In the genomic region with DNA sequence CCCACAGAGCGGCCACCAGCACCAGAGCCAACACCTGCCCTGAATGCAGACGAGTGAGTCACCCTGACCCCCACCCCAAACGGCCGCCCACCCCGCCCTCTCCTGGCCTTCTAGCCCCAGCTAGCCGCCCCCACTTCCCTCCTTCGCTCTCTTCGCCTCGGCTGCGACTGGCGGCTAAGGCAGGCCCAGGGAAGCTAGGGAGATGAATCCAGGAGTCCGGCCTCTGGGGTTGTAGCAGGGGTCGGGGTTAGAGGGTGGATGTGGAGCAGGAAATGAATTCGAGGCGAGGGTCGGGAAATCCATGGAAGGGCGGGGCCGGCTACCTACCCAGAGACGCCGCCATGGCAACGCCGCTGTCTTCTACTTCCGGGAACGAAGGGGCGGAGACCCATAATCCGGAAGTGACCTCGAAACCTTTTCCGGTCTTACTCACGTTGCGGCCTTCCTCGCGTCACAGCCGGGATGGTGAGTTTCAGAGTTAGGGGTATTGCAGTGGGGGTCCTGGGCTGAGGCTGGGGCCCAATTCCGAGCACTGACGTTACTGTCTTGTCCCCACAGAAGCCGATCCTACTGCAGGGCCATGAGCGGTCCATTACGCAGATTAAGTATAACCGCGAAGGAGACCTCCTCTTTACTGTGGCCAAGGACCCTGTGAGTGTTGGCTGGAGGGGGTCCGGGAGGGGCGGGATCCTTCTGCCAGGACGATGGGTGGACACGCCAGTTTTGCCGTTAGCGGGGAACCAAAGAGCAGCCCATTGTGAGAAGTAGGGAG, we compare ENCODE assay signal across 8 cellular contexts. TPM values are rescaled to one million over a fixed set of nuclear protein-coding genes. Genes with fewer than 3 reads are reported as not detected.
DNase-seq lines count a peak whose midpoint lies in the region; ATAC-seq, FAIRE-seq and TF ChIP-seq lines count a peak whose summit lies in the region.

Gene EIF3I (plus strand): TSS at position 428 of the 772 bp plus-strand sequence. CDS start 35 bp downstream, at position 463.
Gene TMEM234 (minus strand): TSS at position 374 of the 772 bp plus-strand sequence. CDS start 31 bp downstream, at position 343.

- H3K9me3 Mint-ChIP-seq in mesothelial cell of epicardium: no peaks in the 10 kb centered on the region

- FAIRE-seq in endothelial cell of umbilical vein (lab: Jason Lieb, UNC): peak; percentile 97

- H3K79me2 ChIP-seq in OCI-LY7 (ENCODE audit: insufficient read depth, low read depth, low read length): peaks cover 23% of the 10 kb centered on the region
- peaks cover 24% of the 10 kb centered on the region for H3K79me2 ChIP-seq in endothelial cell of umbilical vein (ENCODE audit: control insufficient read depth, insufficient read depth, low read length)

- no peaks in the 10 kb centered on the region for H3K9me2 ChIP-seq in OCI-LY7 (ENCODE audit: insufficient read depth, low read length)

- no TSS peak for BruUV-seq in OCI-LY7 (replicated peaks; lab: Mats Ljungman, UMichigan)
- BruUV-seq in endothelial cell of umbilical vein (replicated peaks; lab: Mats Ljungman, UMichigan): no TSS peak

- no peak for TF ChIP-seq CTCF in OCI-LY7 (conservative IDR thresholded peaks at IDR 0.05; ENCODE audit: low read length)
- no peak for TF ChIP-seq CTCF in endothelial cell of umbilical vein (IDR thresholded peaks at IDR 0.05; ENCODE audit: extremely low read depth in 1 of 2, insufficient read depth in 1 of 2, low read depth in 1 of 2, low read length in 2 of 2)
- TF ChIP-seq CTCF in mesothelial cell of epicardium (IDR thresholded peaks at IDR 0.05; ENCODE audit: unreplicated experiment): no peak

- peak within 1 kb of the TSS; percentile 99 for H3K4me2 ChIP-seq in OCI-LY7 (ENCODE audit: low read length)
- peak within 1 kb of the TSS; percentile 86 for H3K4me2 ChIP-seq in endothelial cell of umbilical vein (ENCODE audit: insufficient read depth, low read length)

- peak within 1 kb of the TSS; percentile 41 for H3K27ac ChIP-seq in OCI-LY7 (ENCODE audit: low read depth, low read length, poor library complexity, severe bottlenecking)
- peak within 1 kb of the TSS; percentile 98 for H3K27ac ChIP-seq in endothelial cell of umbilical vein (ENCODE audit: insufficient read depth, low read depth, low read length)

- H3K36me3 ChIP-seq in OCI-LY7 (ENCODE audit: insufficient read depth, low read length) (peaks cover 36% of the 10 kb centered on the region), endothelial cell of umbilical vein (ENCODE audit: control insufficient read depth in 2 of 2, extremely low read depth in 1 of 2, insufficient read depth in 2 of 2, low read length in 2 of 2) (peaks cover 7 to 8% of the 10 kb centered on the region in 2 experiments)

- POLR2A ChIA-PET in OCI-LY7 (lab: Charles Lee): interaction anchor here (0.6 kb wide), 2 partner anchors 45 to 74 kb away, joined by 3 to 5 read pairs; no protein-coding TSS in a partner anchor
- POLR2A ChIA-PET in endothelial cell of umbilical vein (lab: Charles Lee): interaction anchor here (0.5 to 2.4 kb wide), 3 partner anchors 114 to 316 kb away, joined by 3 to 8 read pairs (median 5); partner anchors contain the start of genes KPNA6 and MARCKSL1

- H3K4me1 ChIP-seq in OCI-LY7 (ENCODE audit: insufficient read depth, low read length, poor library complexity, severe bottlenecking) (peaks cover 33% of the 10 kb centered on the region), endothelial cell of umbilical vein (ENCODE audit: control insufficient read depth, extremely low read depth, insufficient read depth, low read length) (peaks cover 26% of the 10 kb centered on the region)

- TF ChIP-seq POLR2A in endothelial cell of umbilical vein (IDR thresholded peaks at IDR 0.05; ENCODE audit: low read depth, low read length): peak; percentile 87

- dilution Hi-C loops in endothelial cell of umbilical vein (cut with MboI; ENCODE audit: extremely low pct_ligation_motif_present, low sequenced_read_pairs): no loop called here

- peaks cover 25% of the 10 kb centered on the region for H3K4me1 Mint-ChIP-seq in mesothelial cell of epicardium

- no peaks in the 10 kb centered on the region for H3K27me3 ChIP-seq in endothelial cell of umbilical vein (ENCODE audit: control insufficient read depth in 2 of 2, insufficient read depth in 2 of 2, low read length in 2 of 2)

- H3K4me3 ChIP-seq in OCI-LY7 (ENCODE audit: low read depth, low read length, poor library complexity, severe bottlenecking) (peak within 1 kb of the TSS; percentile 96), endothelial cell of umbilical vein (replicated peaks in 1 of 3; ENCODE audit: insufficient read depth in 1 of 3, low read depth in 1 of 3, low read length in 3 of 3) (peak within 1 kb of the TSS; percentile 79 to 81 (median 80))

- peak within 1 kb of the TSS; percentile 98 for H3K4me3 Mint-ChIP-seq in mesothelial cell of epicardium

- no peaks in the 10 kb centered on the region for H3K9me1 ChIP-seq in endothelial cell of umbilical vein (replicated peaks; ENCODE audit: control insufficient read depth, extremely low read depth, insufficient read depth, low read length)

- H3K36me3 Mint-ChIP-seq in mesothelial cell of epicardium: peaks cover 15% of the 10 kb centered on the region

- peak; percentile 92 for ATAC-seq in GM21390 (IDR thresholded peaks at IDR 0.05; ENCODE audit: unreplicated experiment)

- CTCF ChIA-PET in OCI-LY7 (lab: Charles Lee; ENCODE audit: unreplicated experiment): interaction anchor here (0.5 to 1.4 kb wide), 2 partner anchors 17 to 33 kb away, joined by 3 read pairs; no protein-coding TSS in a partner anchor
- CTCF ChIA-PET in endothelial cell of umbilical vein (lab: Charles Lee): interaction anchor here (1.1 to 2.4 kb wide), 5 partner anchors 9 to 94 kb away, joined by 3 to 33 read pairs (median 4); no protein-coding TSS in a partner anchor

- H4K20me1 ChIP-seq in OCI-LY7 (ENCODE audit: insufficient read depth, low read length): no peaks in the 10 kb centered on the region
- H4K20me1 ChIP-seq in endothelial cell of umbilical vein (replicated peaks; ENCODE audit: control insufficient read depth, extremely low read depth, insufficient read depth, low read length): no peaks in the 10 kb centered on the region

- no peaks in the 10 kb centered on the region for H3K9me3 ChIP-seq in OCI-LY7 (ENCODE audit: low read length)
- H3K9me3 ChIP-seq in endothelial cell of umbilical vein (replicated peaks; ENCODE audit: control insufficient read depth, insufficient read depth, low read length): no peaks in the 10 kb centered on the region

- H3K27ac Mint-ChIP-seq in mesothelial cell of epicardium: peak within 1 kb of the TSS; percentile 98

- H3K27me3 Mint-ChIP-seq in mesothelial cell of epicardium (ENCODE audit: low read depth): no peaks in the 10 kb centered on the region

- intact Hi-C loops in OCI-LY7 (cut with micrococcal nuclease; ENCODE audit: unreplicated experiment) (loop anchor here (2.0 kb wide), 2 partner anchors 29 to 95 kb away; partner anchors contain the start of gene LCK), endothelial cell of umbilical vein (cut with micrococcal nuclease) (loop anchor here (1.0 to 5.0 kb wide), 6 partner anchors 19 to 193 kb away; partner anchors contain the start of gene MARCKSL1)

- peak within 1 kb of the TSS; percentile 48; the same call in 1 of the 2 replicates for H2AFZ ChIP-seq in OCI-LY7 (ENCODE audit: low read length)
- peak within 1 kb of the TSS; percentile 83 for H2AFZ ChIP-seq in endothelial cell of umbilical vein (ENCODE audit: low read depth, low read length)

- peak within 1 kb of the TSS; percentile 98 for H3K9ac ChIP-seq in endothelial cell of umbilical vein (replicated peaks; ENCODE audit: extremely low read depth, insufficient read depth, low read length)

- DNase-seq in COR-L47 (lab: John Stamatoyannopoulos, UW): peak; percentile 92
- peak; percentile 91 for DNase-seq in HuH-7 (ENCODE audit: low spot score)
- DNase-seq in OCI-LY7 (ENCODE audit: low spot score): peak; percentile 93
- peak; percentile 84 for DNase-seq in activated T-cell treated with anti-CD3 and anti-CD28 coated beads for 1 hour (ENCODE audit: low read depth)
- DNase-seq in endothelial cell of umbilical vein (ENCODE audit: low read depth, low spot score): peak; percentile 90
- DNase-seq in mesothelial cell of epicardium (ENCODE audit: low spot score in 2 of 2, unreplicated experiment in 2 of 2): peak; percentile 76 to 88
- peak; percentile 84 to 87 for DNase-seq in stimulated activated CD8-positive, alpha-beta memory T cell treated with anti-CD3 and anti-CD28 coated beads, Interleukin-15, amount 100 ng/mL, for 48 hours (ENCODE audit: low read depth in 2 of 2)

TF ChIP-seq in endothelial cell of umbilical vein, 7 proteins besides CTCF, POLR2A, EP300 and RAD21 (continues in another document):
- TF ChIP-seq MYC (IDR thresholded peaks at IDR 0.05; ENCODE audit: low read depth, low read length) (no peak), POLR2AphosphoS5 (IDR thresholded peaks at IDR 0.05; ENCODE audit: insufficient read depth, low read depth, low read length) (peak; percentile 82), GATA2 (IDR thresholded peaks at IDR 0.05; ENCODE audit: insufficient read depth, insufficient read length, low read depth, low read length) (no peak)

RNA-seq across cellular contexts. Expression of gene EIF3I, which starts in this region (rescaled TPM):
- 144 and 182 TPM in 2 replicates for total RNA-seq in OCI-LY7 (2014; rRNA removed; shearing (Covaris generic))
- total RNA-seq in OCI-LY7 (2022) (193 and 207 TPM in 2 replicates), endothelial cell of umbilical vein (186 and 203 TPM in 2 replicates), mesothelial cell of epicardium (143 to 147 TPM (median 146 TPM) in 3 replicates)
- 301 and 331 TPM in 2 replicates for polyA plus RNA-seq in endothelial cell of umbilical vein
- polyA plus RNA-seq in endothelial cell of umbilical vein (2011; cell fraction: cytosol; rRNA removed): 369 and 396 TPM in 2 replicates
- 106 and 109 TPM in 2 replicates for polyA plus RNA-seq in endothelial cell of umbilical vein (2011; cell fraction: nucleus; rRNA removed)
- 244 and 245 TPM in 2 replicates for polyA plus RNA-seq in endothelial cell of umbilical vein (2012)
- polyA minus RNA-seq in endothelial cell of umbilical vein: 612 and 675 TPM in 2 replicates
- polyA minus RNA-seq in endothelial cell of umbilical vein (2011; cell fraction: cytosol; rRNA and poly(A)+ RNA removed): 141 TPM
- polyA minus RNA-seq in endothelial cell of umbilical vein (2011; cell fraction: nucleus; rRNA and poly(A)+ RNA removed): 24.3 and 40.3 TPM in 2 replicates

RNA-seq across cellular contexts. Expression of gene TMEM234, which starts in this region (rescaled TPM):
- 14.9 and 17.1 TPM in 2 replicates for total RNA-seq in OCI-LY7 (2014; rRNA removed; shearing (Covaris generic))
- 17.5 and 24.5 TPM in 2 replicates for total RNA-seq in OCI-LY7 (2022)
- total RNA-seq in endothelial cell of umbilical vein: 15.7 and 20.7 TPM in 2 replicates
- 21.3 and 23.2 TPM in 2 replicates for polyA plus RNA-seq in endothelial cell of umbilical vein
- polyA plus RNA-seq in endothelial cell of umbilical vein (2011; cell fraction: cytosol; rRNA removed): 15.7 and 18.1 TPM in 2 replicates
- 68.7 and 93.2 TPM in 2 replicates for polyA plus RNA-seq in endothelial cell of umbilical vein (2011; cell fraction: nucleus; rRNA removed)
- 12.0 and 14.8 TPM in 2 replicates for polyA plus RNA-seq in endothelial cell of umbilical vein (2012)
- polyA minus RNA-seq in endothelial cell of umbilical vein: 30.8 and 31.6 TPM in 2 replicates
- polyA minus RNA-seq in endothelial cell of umbilical vein (2011; cell fraction: cytosol; rRNA and poly(A)+ RNA removed): 5.2 TPM
- polyA minus RNA-seq in endothelial cell of umbilical vein (2011; cell fraction: nucleus; rRNA and poly(A)+ RNA removed): 34.2 and 37.8 TPM in 2 replicates
- total RNA-seq in mesothelial cell of epicardium: 28.9 to 33.3 TPM (median 32.9 TPM) in 3 replicates

Comparison
In these comparisons a context has a peak if more than half of its experiments do, and no peak if none do; other contexts are left out.
1. Peak in every context shown above with its lines: DNase-seq, ATAC-seq, H3K4me3 ChIP-seq and H3K27ac ChIP-seq.